Comparison of ENCODE assay signal across 22 cellular contexts in the genomic region with DNA sequence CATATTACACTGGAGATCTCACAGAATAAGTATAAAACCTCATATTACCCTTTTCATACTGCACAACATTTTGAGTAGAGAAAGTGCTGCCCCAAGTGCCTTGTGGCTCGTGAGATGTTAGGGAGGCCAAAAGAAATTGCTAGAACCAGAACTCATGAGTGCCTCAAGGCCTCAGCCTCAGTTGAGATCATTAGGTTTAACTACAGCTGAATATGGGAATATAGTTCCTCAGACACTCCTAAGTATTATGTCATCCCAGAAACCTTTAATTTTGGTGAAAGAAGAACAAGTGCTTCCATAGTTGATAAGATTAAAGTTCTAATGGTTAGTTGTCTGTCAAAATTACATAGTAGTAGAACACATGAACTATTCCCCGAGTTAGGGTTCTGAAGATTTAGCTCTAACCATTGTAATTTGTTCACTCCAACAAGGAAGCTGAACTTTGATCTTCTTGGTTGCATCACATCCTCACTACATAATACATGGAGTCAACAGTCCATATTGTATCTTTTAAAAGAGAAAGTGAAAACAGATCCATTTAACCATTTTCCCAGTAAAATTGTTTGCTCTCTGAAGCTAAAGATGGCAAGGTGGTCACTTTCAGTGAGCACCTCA. TPM values are rescaled to one million over a fixed set of nuclear protein-coding genes. Genes with fewer than 3 reads are reported as not detected.
"Had no signal": no experiment of that assay in that cellular context is flagged by ENCODE, and none has a peak within 500 bp of the region (broad histone marks: within the 10 kb centered on the region; RNA-seq: fewer than 3 reads in every experiment).

No MANE protein-coding gene starts in this region.

- H3K4me1 Mint-ChIP-seq: activated CD8-positive, alpha-beta memory T cell treated with anti-CD3 and anti-CD28 coated beads, Interleukin-2, amount 10 ng/mL, durations not matched to agents 7 days and 5 days; activated naive CD4-positive, alpha-beta T cell treated with anti-CD3 and anti-CD28 coated beads, Interleukin-2, amount 50 U/mL, for 24 hours had no signal

- H3K9me3 Mint-ChIP-seq: activated CD4-positive, alpha-beta memory T cell treated with anti-CD3 and anti-CD28 coated beads for 36 hours; nephron had no signal

- H3K36me3 ChIP-seq: adrenal gland, cardiac muscle cell had no signal

- H3K27ac ChIP-seq: adrenal gland, cardiac muscle cell had no signal

- H3K27me3 ChIP-seq: adrenal gland, cardiac muscle cell had no signal

- H3K27ac Mint-ChIP-seq: activated CD4-positive, alpha-beta memory T cell treated with anti-CD3 and anti-CD28 coated beads for 36 hours; activated CD8-positive, alpha-beta memory T cell treated with anti-CD3 and anti-CD28 coated beads, Interleukin-2, amount 10 ng/mL, durations not matched to agents 7 days and 5 days; activated naive CD4-positive, alpha-beta T cell treated with anti-CD3 and anti-CD28 coated beads, Interleukin-2, amount 50 U/mL, for 24 hours; activated T-cell treated with anti-CD3 and anti-CD28 coated beads, Interleukin-2, amount 50 U/mL, for 24 hours; nephron; progenitor cell of endocrine pancreas had no signal

- H3K4me3 Mint-ChIP-seq: activated CD4-positive, alpha-beta memory T cell treated with anti-CD3 and anti-CD28 coated beads for 36 hours; activated CD8-positive, alpha-beta memory T cell treated with anti-CD3 and anti-CD28 coated beads, Interleukin-2, amount 10 ng/mL, durations not matched to agents 7 days and 5 days; activated naive CD4-positive, alpha-beta T cell treated with anti-CD3 and anti-CD28 coated beads, Interleukin-2, amount 50 U/mL, for 24 hours; activated T-cell treated with anti-CD3 and anti-CD28 coated beads, Interleukin-2, amount 50 U/mL, for 24 hours; nephron; type B pancreatic cell had no signal

- H3K27me3 Mint-ChIP-seq: activated CD4-positive, alpha-beta memory T cell treated with anti-CD3 and anti-CD28 coated beads for 36 hours; activated CD8-positive, alpha-beta memory T cell treated with anti-CD3 and anti-CD28 coated beads, Interleukin-2, amount 10 ng/mL, durations not matched to agents 7 days and 5 days; activated naive CD4-positive, alpha-beta T cell treated with anti-CD3 and anti-CD28 coated beads, Interleukin-2, amount 50 U/mL, for 24 hours; activated T-cell treated with anti-CD3 and anti-CD28 coated beads, Interleukin-2, amount 50 U/mL, for 24 hours; progenitor cell of endocrine pancreas; type B pancreatic cell had no signal

- H3K4me3 ChIP-seq: adrenal gland, cardiac muscle cell, smooth muscle cell had no signal

- H3K36me3 Mint-ChIP-seq: activated CD4-positive, alpha-beta memory T cell treated with anti-CD3 and anti-CD28 coated beads for 36 hours; activated CD8-positive, alpha-beta memory T cell treated with anti-CD3 and anti-CD28 coated beads, Interleukin-2, amount 10 ng/mL, durations not matched to agents 7 days and 5 days; activated naive CD4-positive, alpha-beta T cell treated with anti-CD3 and anti-CD28 coated beads, Interleukin-2, amount 50 U/mL, for 24 hours; type B pancreatic cell had no signal

- ATAC-seq: activated CD8-positive, alpha-beta memory T cell treated with anti-CD3 and anti-CD28 coated beads, Interleukin-2, amount 10 ng/mL, durations not matched to agents 7 days and 5 days; esophagus mucosa; left ventricle myocardium superior; right cardiac atrium; stimulated activated naive CD8-positive, alpha-beta T cell treated with anti-CD3 and anti-CD28 coated beads, Interleukin-15, Interleukin-2, amounts not matched to agents 100 U/mL and 50 U/mL, for 24 hours had no signal

- DNase-seq: activated CD4-positive, alpha-beta memory T cell treated with anti-CD3 and anti-CD28 coated beads for 36 hours; activated CD4-positive, alpha-beta T cell treated with anti-CD3 and anti-CD28 coated beads for 1 hour; activated CD8-positive, alpha-beta memory T cell treated with anti-CD3 and anti-CD28 coated beads, Interleukin-2, amount 10 ng/mL, durations not matched to agents 7 days and 5 days; activated T-cell treated with anti-CD3 and anti-CD28 coated beads, Interleukin-2, amount 50 U/mL, for 24 hours; adrenal gland; left ventricle myocardium superior; occipital lobe; right cardiac atrium; stimulated activated CD4-positive, alpha-beta T cell treated with anti-CD3 and anti-CD28 coated beads, Interleukin-4, amount 100 ng/mL, for 4 hours; stimulated activated CD8-positive, alpha-beta memory T cell treated with anti-CD3 and anti-CD28 coated beads, Interleukin-4, amount 100 ng/mL, for 48 hours; stimulated activated naive CD8-positive, alpha-beta T cell treated with anti-CD3 and anti-CD28 coated beads, Interleukin-15, Interleukin-2, amounts not matched to agents 100 U/mL and 50 U/mL, for 24 hours; T1000 had no signal

- H3K4me1 ChIP-seq: adrenal gland had no signal

- H3K9me3 ChIP-seq: adrenal gland had no signal

- FAIRE-seq: endometrium, keratinocyte had no signal

RNA-seq across cellular contexts. Expression of a gene that starts 9.6 kb away (rescaled TPM):
- total RNA-seq: activated CD4-positive, alpha-beta memory T cell treated with anti-CD3 and anti-CD28 coated beads for 36 hours; activated CD8-positive, alpha-beta memory T cell treated with anti-CD3 and anti-CD28 coated beads, Interleukin-2, amount 10 ng/mL, durations not matched to agents 7 days and 5 days; mesenteric fat pad; smooth muscle cell had no signal
- polyA plus RNA-seq: cardiac muscle cell, keratinocyte, smooth muscle cell had no signal
